Comparison of ENCODE assay signal across 14 cellular contexts in genomic region chr5:76467221-76467620, GRCh38.
A peak's percentile ranks its signal among the peaks of the same experiment; 100 is the strongest.
DNase-seq lines count a peak whose midpoint lies in the region; ATAC-seq lines count a peak whose summit lies in the region.
"Had no signal": no experiment of that assay in that cellular context is flagged by ENCODE, and none has a peak within 500 bp of the region (broad histone marks: within the 10 kb centered on the region; RNA-seq: fewer than 3 reads in every experiment).

No MANE protein-coding gene starts in this region.

- H3K27ac ChIP-seq in CD4-positive, alpha-beta memory T cell (ENCODE audit: low read depth, low read length), result no peak overlapping the region
- H3K27ac ChIP-seq: A549, C4-2B had no signal

- no peak for DNase-seq in activated T-cell treated with anti-CD3 and anti-CD28 coated beads, Interleukin-2, amount 50 U/mL, for 72 hours
- DNase-seq in activated T-cell treated with anti-CD3 and anti-CD28 coated beads, Interleukin-2, amount 50 U/mL, for 48 hours, result no peak
- no peak for DNase-seq in CD4-positive, alpha-beta memory T cell
- no peak for DNase-seq in T-helper 17 cell
- DNase-seq in natural killer cell treated with Interleukin-12 subunit alpha and Interleukin-12 subunit beta and Interleukin-15 and Interleukin-18, amount 100 ng/mL, for 72 hours (ENCODE audit: low spot score), result no peak
- no peak for DNase-seq in stimulated activated naive CD4-positive, alpha-beta T cell (lab: John Stamatoyannopoulos, UW)
- DNase-seq: BE2C, Calu3, DMS 273 treated with DMSO at 0.1 percent for 48 hours had no signal

- H3K27me3 Mint-ChIP-seq in activated T-cell treated with anti-CD3 and anti-CD28 coated beads, Interleukin-2, amount 50 U/mL, for 72 hours (ENCODE audit: low read depth), result no peaks in the 10 kb centered on the region
- no peaks in the 10 kb centered on the region for H3K27me3 Mint-ChIP-seq in CD4-positive, alpha-beta memory T cell
- H3K27me3 Mint-ChIP-seq in T-helper 17 cell, result no peaks in the 10 kb centered on the region
- H3K27me3 Mint-ChIP-seq in natural killer cell treated with Interleukin-12 subunit alpha and Interleukin-12 subunit beta and Interleukin-15 and Interleukin-18, amount 100 ng/mL, for 72 hours, result no peaks in the 10 kb centered on the region

- peak overlapping the region; percentile 45 for H3K27ac Mint-ChIP-seq in activated T-cell treated with anti-CD3 and anti-CD28 coated beads, Interleukin-2, amount 50 U/mL, for 72 hours
- H3K27ac Mint-ChIP-seq in CD4-positive, alpha-beta memory T cell, result peak overlapping the region in 6 of 7 donors; percentile 63 to 92 (median 76)
- peak overlapping the region; percentile 77 for H3K27ac Mint-ChIP-seq in T-helper 17 cell
- peak overlapping the region; percentile 99 to 100 for H3K27ac Mint-ChIP-seq in natural killer cell treated with Interleukin-12 subunit alpha and Interleukin-12 subunit beta and Interleukin-15 and Interleukin-18, amount 100 ng/mL, for 72 hours

- POLR2A ChIA-PET in CD4-positive, alpha-beta memory T cell (lab: Charles Lee; ENCODE audit: partially characterized antibody), result interaction anchor here (1.3 to 8.6 kb wide), 2 partner anchors 63 to 80 kb away, joined by 3 to 87 read pairs; partner anchors contain the start of gene IQGAP2

- no peaks in the 10 kb centered on the region for H3K9me3 Mint-ChIP-seq in activated T-cell treated with anti-CD3 and anti-CD28 coated beads, Interleukin-2, amount 50 U/mL, for 72 hours
- H3K9me3 Mint-ChIP-seq in CD4-positive, alpha-beta memory T cell, result no peaks in the 10 kb centered on the region
- peaks cover 3% of the 10 kb centered on the region for H3K9me3 Mint-ChIP-seq in natural killer cell treated with Interleukin-12 subunit alpha and Interleukin-12 subunit beta and Interleukin-15 and Interleukin-18, amount 100 ng/mL, for 72 hours

- H3K27me3 ChIP-seq in CD4-positive, alpha-beta memory T cell (ENCODE audit: insufficient read depth, low read length), result no peaks in the 10 kb centered on the region
- H3K27me3 ChIP-seq: BE2C had no signal

- peaks cover 54% of the 10 kb centered on the region for H3K4me1 ChIP-seq in CD4-positive, alpha-beta memory T cell (ENCODE audit: insufficient read depth, low read length)
- H3K4me1 ChIP-seq: BE2C had no signal

- peak; percentile 31 to 42 for ATAC-seq in activated T-cell treated with anti-CD3 and anti-CD28 coated beads, Interleukin-2, amount 50 U/mL, for 72 hours (replicated peaks in 1 of 2)
- ATAC-seq in T-helper 17 cell, result peak; percentile 62
- peak; percentile 57 to 81 for ATAC-seq in natural killer cell treated with Interleukin-12 subunit alpha and Interleukin-12 subunit beta and Interleukin-15 and Interleukin-18, amount 100 ng/mL, for 72 hours
- ATAC-seq in HG02970 (IDR thresholded peaks at IDR 0.05; ENCODE audit: low FRiP score, unreplicated experiment), result no peak
- ATAC-seq: A549, HepG2 had no signal

- H3K9me3 ChIP-seq in CD4-positive, alpha-beta memory T cell (ENCODE audit: control insufficient read depth in 1 of 2, low read length in 2 of 2), result no peaks in the 10 kb centered on the region
- no peaks in the 10 kb centered on the region for H3K9me3 ChIP-seq in T-helper 17 cell (ENCODE audit: control insufficient read depth, low read length, poor library complexity, severe bottlenecking)
- H3K9me3 ChIP-seq: A549, BE2C, HAP-1 had no signal

- H3K4me3 ChIP-seq in CD4-positive, alpha-beta memory T cell (ENCODE audit: low read length in 2 of 2), result no peak overlapping the region
- H3K4me3 ChIP-seq: A549, HAP-1 had no signal

- intact Hi-C loops in CD4-positive, alpha-beta memory T cell (cut with micrococcal nuclease), result loop anchor here (5.0 kb wide), 1 partner anchor 45 kb away; no protein-coding TSS in a partner anchor

- H3K36me3 Mint-ChIP-seq in activated T-cell treated with anti-CD3 and anti-CD28 coated beads, Interleukin-2, amount 50 U/mL, for 72 hours (ENCODE audit: insufficient read depth in 2 of 2), result peaks cover 8 to 15% of the 10 kb centered on the region in 2 donors
- peaks cover 40 to 51% of the 10 kb centered on the region in 2 donors for H3K36me3 Mint-ChIP-seq in CD4-positive, alpha-beta memory T cell
- peaks cover 7% of the 10 kb centered on the region for H3K36me3 Mint-ChIP-seq in T-helper 17 cell (ENCODE audit: low read depth)
- H3K36me3 Mint-ChIP-seq in natural killer cell treated with Interleukin-12 subunit alpha and Interleukin-12 subunit beta and Interleukin-15 and Interleukin-18, amount 100 ng/mL, for 72 hours, result peaks cover 28% of the 10 kb centered on the region

- CTCF ChIA-PET in CD4-positive, alpha-beta memory T cell (lab: Charles Lee; ENCODE audit: partially characterized antibody), result interaction anchor here (0.8 to 1.2 kb wide), 3 partner anchors 11 to 75 kb away, joined by 3 to 4 read pairs (median 3); partner anchors contain the start of gene IQGAP2

- H3K36me3 ChIP-seq in CD4-positive, alpha-beta memory T cell (ENCODE audit: insufficient read depth, low read length), result peaks cover 6% of the 10 kb centered on the region
- H3K36me3 ChIP-seq: BE2C, HAP-1 had no signal

- peaks cover 54% of the 10 kb centered on the region for H3K4me1 Mint-ChIP-seq in activated T-cell treated with anti-CD3 and anti-CD28 coated beads, Interleukin-2, amount 50 U/mL, for 72 hours (ENCODE audit: low read depth)
- H3K4me1 Mint-ChIP-seq in CD4-positive, alpha-beta memory T cell, result peaks cover 47 to 73% (median 61%) of the 10 kb centered on the region in 4 donors
- H3K4me1 Mint-ChIP-seq in T-helper 17 cell, result peaks cover 35% of the 10 kb centered on the region
- H3K4me1 Mint-ChIP-seq in natural killer cell treated with Interleukin-12 subunit alpha and Interleukin-12 subunit beta and Interleukin-15 and Interleukin-18, amount 100 ng/mL, for 72 hours (ENCODE audit: low read depth in 2 of 2), result peaks cover 55 to 69% of the 10 kb centered on the region in 2 donors

- no peak overlapping the region for H3K4me3 Mint-ChIP-seq in activated T-cell treated with anti-CD3 and anti-CD28 coated beads, Interleukin-2, amount 50 U/mL, for 72 hours
- H3K4me3 Mint-ChIP-seq in CD4-positive, alpha-beta memory T cell, result peak overlapping the region in 1 of 8 donors; percentile 8
- H3K4me3 Mint-ChIP-seq in T-helper 17 cell, result no peak overlapping the region
- H3K4me3 Mint-ChIP-seq in natural killer cell treated with Interleukin-12 subunit alpha and Interleukin-12 subunit beta and Interleukin-15 and Interleukin-18, amount 100 ng/mL, for 72 hours, result no peak overlapping the region

Comparison
In these comparisons a context has a peak if more than half of its experiments do, and no peak if none do; other contexts are left out.
1. H3K27ac Mint-ChIP-seq: peak in every context shown above with its lines; median percentile 100 in natural killer cell treated with Interleukin-12 subunit alpha and Interleukin-12 subunit beta and Interleukin-15 and Interleukin-18, amount 100 ng/mL, for 72 hours; 77 in T-helper 17 cell; 76 in CD4-positive, alpha-beta memory T cell; 45 in activated T-cell treated with anti-CD3 and anti-CD28 coated beads, Interleukin-2, amount 50 U/mL, for 72 hours.